ENCODE assay signal across 23 cellular contexts in genomic region chr1:154787171-154787570, GRCh38.
"Had no signal": no experiment of that assay in that cellular context is flagged by ENCODE, and none has a peak within 500 bp of the region (broad histone marks: within the 10 kb centered on the region; RNA-seq: fewer than 3 reads in every experiment).

No MANE protein-coding gene starts in this region.

- H3K79me2 ChIP-seq: parathyroid adenoma had no signal

- DNase-seq: activated CD4-positive, alpha-beta T cell treated with anti-CD3 and anti-CD28 coated beads for 1 hour; activated CD4-positive, alpha-beta T cell treated with anti-CD3 and anti-CD28 coated beads, Interleukin-2, amount 50 U/mL, for 48 hours; activated CD8-positive, alpha-beta memory T cell treated with anti-CD3 and anti-CD28 coated beads, Interleukin-2, amount 10 ng/mL, durations not matched to agents 7 days and 5 days; activated naive CD4-positive, alpha-beta T cell; erythroblast; kidney glomerular epithelial cell; left ventricle myocardium inferior; mesenchymal stem cell; naive thymus-derived CD8-positive, alpha-beta T cell; retina; stimulated activated CD4-positive, alpha-beta T cell treated with anti-CD3 and anti-CD28 coated beads, Interleukin-12 subunit alpha, Interleukin-12 subunit beta, amount 100 ng/mL, for 4 hours; stimulated activated CD4-positive, alpha-beta T cell treated with anti-CD3 and anti-CD28 coated beads, Interleukin-1b, Interleukin-23, amount 100 ng/mL, for 48 hours; stimulated activated CD8-positive, alpha-beta memory T cell treated with anti-CD3 and anti-CD28 coated beads, Interleukin-4, amount 100 ng/mL, for 48 hours; stimulated activated naive CD4-positive, alpha-beta T cell; substantia nigra; T-helper 17 cell; WERI-Rb-1 had no signal

- H3K9me3 ChIP-seq: left ventricle myocardium inferior, tibial artery had no signal

- FAIRE-seq: endometrium, frontal cortex had no signal

- H3K4me1 ChIP-seq: parathyroid adenoma had no signal

- H3K4me3 ChIP-seq: coronary artery, left ventricle myocardium inferior, tibial artery had no signal

- ATAC-seq: activated CD8-positive, alpha-beta memory T cell treated with anti-CD3 and anti-CD28 coated beads, Interleukin-2, amount 10 ng/mL, durations not matched to agents 7 days and 5 days; activated T-helper 17 cell treated with anti-CD3 and anti-CD28 coated beads, Interleukin-2, amount 50 U/mL, for 72 hours; naive thymus-derived CD8-positive, alpha-beta T cell; T-helper 17 cell had no signal

- H3K36me3 ChIP-seq: left ventricle myocardium inferior, tibial artery, WERI-Rb-1 had no signal

- H3K9ac ChIP-seq: parathyroid adenoma had no signal

- H2AFZ ChIP-seq: parathyroid adenoma had no signal

- H3K27ac ChIP-seq: coronary artery, left ventricle myocardium inferior, parathyroid adenoma, tibial artery, WERI-Rb-1 had no signal
